Comparison of ENCODE assay signal across 1 cellular context in the genomic region with DNA sequence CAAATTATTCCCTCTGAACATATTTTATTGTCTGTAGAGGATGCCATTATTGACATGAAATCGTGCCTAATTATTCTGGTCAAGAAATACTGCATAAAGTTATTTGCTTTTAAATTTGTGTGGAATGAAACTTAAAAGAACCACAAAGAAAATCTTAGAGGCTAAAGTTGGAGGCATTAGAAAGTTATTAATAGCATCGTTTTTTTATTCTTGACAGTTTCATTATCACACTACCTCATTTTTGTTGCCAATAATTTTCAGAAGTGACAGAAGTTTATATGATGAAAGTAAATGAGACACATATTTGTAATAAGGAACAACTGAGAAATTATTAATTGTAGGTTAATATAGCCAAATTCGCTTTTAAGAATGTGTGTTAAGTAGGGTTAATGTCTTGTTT.
TF ChIP-seq lines count a peak whose summit lies in the region.

No MANE protein-coding gene starts in this region.

TF ChIP-seq in HCT116, 20 proteins besides CTCF, POLR2A, EP300 and RAD21 (continued from another document):
- TF ChIP-seq, protein P1, sequence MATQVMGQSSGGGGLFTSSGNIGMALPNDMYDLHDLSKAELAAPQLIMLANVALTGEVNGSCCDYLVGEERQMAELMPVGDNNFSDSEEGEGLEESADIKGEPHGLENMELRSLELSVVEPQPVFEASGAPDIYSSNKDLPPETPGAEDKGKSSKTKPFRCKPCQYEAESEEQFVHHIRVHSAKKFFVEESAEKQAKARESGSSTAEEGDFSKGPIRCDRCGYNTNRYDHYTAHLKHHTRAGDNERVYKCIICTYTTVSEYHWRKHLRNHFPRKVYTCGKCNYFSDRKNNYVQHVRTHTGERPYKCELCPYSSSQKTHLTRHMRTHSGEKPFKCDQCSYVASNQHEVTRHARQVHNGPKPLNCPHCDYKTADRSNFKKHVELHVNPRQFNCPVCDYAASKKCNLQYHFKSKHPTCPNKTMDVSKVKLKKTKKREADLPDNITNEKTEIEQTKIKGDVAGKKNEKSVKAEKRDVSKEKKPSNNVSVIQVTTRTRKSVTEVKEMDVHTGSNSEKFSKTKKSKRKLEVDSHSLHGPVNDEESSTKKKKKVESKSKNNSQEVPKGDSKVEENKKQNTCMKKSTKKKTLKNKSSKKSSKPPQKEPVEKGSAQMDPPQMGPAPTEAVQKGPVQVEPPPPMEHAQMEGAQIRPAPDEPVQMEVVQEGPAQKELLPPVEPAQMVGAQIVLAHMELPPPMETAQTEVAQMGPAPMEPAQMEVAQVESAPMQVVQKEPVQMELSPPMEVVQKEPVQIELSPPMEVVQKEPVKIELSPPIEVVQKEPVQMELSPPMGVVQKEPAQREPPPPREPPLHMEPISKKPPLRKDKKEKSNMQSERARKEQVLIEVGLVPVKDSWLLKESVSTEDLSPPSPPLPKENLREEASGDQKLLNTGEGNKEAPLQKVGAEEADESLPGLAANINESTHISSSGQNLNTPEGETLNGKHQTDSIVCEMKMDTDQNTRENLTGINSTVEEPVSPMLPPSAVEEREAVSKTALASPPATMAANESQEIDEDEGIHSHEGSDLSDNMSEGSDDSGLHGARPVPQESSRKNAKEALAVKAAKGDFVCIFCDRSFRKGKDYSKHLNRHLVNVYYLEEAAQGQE (IDR thresholded peaks at IDR 0.05; ENCODE audit: low read depth): no peak
